1 cellular context compared by ENCODE assay signal in the genomic region with DNA sequence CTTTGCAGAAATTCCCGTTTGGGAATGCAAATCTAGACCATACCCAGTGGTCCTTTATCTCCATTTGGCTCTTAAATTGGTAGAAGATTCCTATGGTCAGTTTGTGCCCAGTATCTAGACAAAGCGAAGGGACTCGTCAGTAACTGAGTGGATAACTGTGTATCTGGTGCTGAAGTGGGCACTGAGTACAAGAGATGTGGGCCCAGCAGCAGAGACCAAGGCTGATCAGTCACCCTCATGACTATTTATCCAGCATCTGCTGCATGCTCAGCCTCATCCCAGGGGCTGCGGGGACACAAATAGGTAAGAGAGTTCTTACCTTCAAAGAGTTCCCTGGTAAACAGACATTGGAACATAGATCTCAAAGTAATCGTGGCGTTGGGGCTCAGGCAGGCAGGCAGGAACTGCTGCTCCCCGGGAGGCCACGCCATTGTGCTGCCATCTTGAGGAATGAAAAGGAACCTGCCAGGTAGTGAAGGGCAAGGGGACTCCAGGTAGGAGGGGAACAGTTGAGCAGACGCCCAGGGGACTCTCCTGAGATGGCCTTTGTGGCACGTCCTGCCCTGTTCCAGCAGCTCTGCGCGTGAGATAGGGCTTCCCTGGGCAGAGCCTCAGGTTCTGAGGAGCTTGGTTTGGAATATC.
A peak's percentile ranks its signal among the peaks of the same experiment; 100 is the strongest.
TF ChIP-seq lines count a peak whose summit lies in the region.

No MANE protein-coding gene starts in this region.

TF ChIP-seq in H1, 55 proteins besides CTCF, POLR2A, EP300 and RAD21:
- no peak for TF ChIP-seq JUN (IDR thresholded peaks at IDR 0.05; ENCODE audit: low read depth, low read length)
- no peak for TF ChIP-seq POU5F1 (IDR thresholded peaks at IDR 0.05; ENCODE audit: low read depth, low read length)
- peak; percentile 26; the same call in 1 of the 2 replicates for TF ChIP-seq GABPA (IDR thresholded peaks at IDR 0.05; ENCODE audit: borderline replicate concordance, insufficient read depth, low read length)
- TF ChIP-seq BCL11A (IDR thresholded peaks at IDR 0.05; ENCODE audit: low read depth in 2 of 2, low read length in 2 of 2) = no peak
- TF ChIP-seq YY1 (IDR thresholded peaks at IDR 0.05; ENCODE audit: low read depth, low read length) = peak; percentile 69; the same call in 1 of the 2 replicates
- peak; percentile 16; the same call in 1 of the 2 replicates for TF ChIP-seq TBP (IDR thresholded peaks at IDR 0.05; ENCODE audit: low read depth, low read length)
- no peak for TF ChIP-seq CHD2 (IDR thresholded peaks at IDR 0.05; ENCODE audit: low read length)
- no peak for TF ChIP-seq MAFK (IDR thresholded peaks at IDR 0.05; ENCODE audit: low read depth, low read length)
- no peak for TF ChIP-seq HDAC6 (IDR thresholded peaks at IDR 0.05; ENCODE audit: low read depth, low read length)
- no peak for TF ChIP-seq TEAD4 (IDR thresholded peaks at IDR 0.05; ENCODE audit: low read depth, low read length)
- TF ChIP-seq SP4 (IDR thresholded peaks at IDR 0.05; ENCODE audit: low read length) = no peak
- TF ChIP-seq GTF2F1 (IDR thresholded peaks at IDR 0.05; ENCODE audit: borderline replicate concordance, low read depth, low read length) = no peak
- TF ChIP-seq NRF1 (IDR thresholded peaks at IDR 0.05; ENCODE audit: low read depth, low read length) = no peak
- TF ChIP-seq, protein P1, sequence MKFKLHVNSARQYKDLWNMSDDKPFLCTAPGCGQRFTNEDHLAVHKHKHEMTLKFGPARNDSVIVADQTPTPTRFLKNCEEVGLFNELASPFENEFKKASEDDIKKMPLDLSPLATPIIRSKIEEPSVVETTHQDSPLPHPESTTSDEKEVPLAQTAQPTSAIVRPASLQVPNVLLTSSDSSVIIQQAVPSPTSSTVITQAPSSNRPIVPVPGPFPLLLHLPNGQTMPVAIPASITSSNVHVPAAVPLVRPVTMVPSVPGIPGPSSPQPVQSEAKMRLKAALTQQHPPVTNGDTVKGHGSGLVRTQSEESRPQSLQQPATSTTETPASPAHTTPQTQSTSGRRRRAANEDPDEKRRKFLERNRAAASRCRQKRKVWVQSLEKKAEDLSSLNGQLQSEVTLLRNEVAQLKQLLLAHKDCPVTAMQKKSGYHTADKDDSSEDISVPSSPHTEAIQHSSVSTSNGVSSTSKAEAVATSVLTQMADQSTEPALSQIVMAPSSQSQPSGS (IDR thresholded peaks at IDR 0.05; ENCODE audit: low read length) = no peak
- TF ChIP-seq CREB1 (IDR thresholded peaks at IDR 0.05) = 0 out of 2 replicates have a peak, but pooled peaks have one; percentile 20
- TF ChIP-seq SIRT6 (IDR thresholded peaks at IDR 0.05; ENCODE audit: low read length) = no peak
